ENCODE assay signal across 23 cellular contexts in the genomic region with DNA sequence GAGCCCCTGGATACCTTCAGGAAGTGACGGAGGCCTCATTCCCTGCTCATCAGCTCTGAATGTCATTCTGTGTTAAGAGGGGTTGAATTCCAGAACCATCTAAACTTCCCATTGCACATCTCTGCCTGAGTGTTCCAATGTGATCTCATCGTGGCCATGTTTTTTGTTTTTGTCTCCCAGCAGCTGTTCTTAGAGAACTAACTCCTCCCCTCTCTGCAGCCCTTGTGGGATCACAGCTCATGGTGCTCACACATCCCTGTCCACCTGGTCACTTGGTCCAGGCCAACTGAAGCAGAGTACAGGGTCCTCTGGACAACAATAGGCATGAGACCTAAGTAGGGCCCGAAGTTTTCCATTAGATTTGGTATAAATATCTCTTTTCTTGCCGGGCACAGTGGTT. TPM values are rescaled to one million over a fixed set of nuclear protein-coding genes. Genes with fewer than 3 reads are reported as not detected.
DNase-seq lines count a peak whose midpoint lies in the region; ATAC-seq and TF ChIP-seq lines count a peak whose summit lies in the region.
"Had no signal": no experiment of that assay in that cellular context is flagged by ENCODE, and none has a peak within 500 bp of the region (broad histone marks: within the 10 kb centered on the region; RNA-seq: fewer than 3 reads in every experiment).

No MANE protein-coding gene starts in this region.

- CTCF ChIA-PET in HEK293 (lab: Yijun Ruan, JAX), result interaction anchor here (1.1 kb wide), 1 partner anchor 75 kb away, joined by 4 read pairs; no protein-coding TSS in a partner anchor

- H3K18ac ChIP-seq in mesenchymal stem cell (ENCODE audit: low read depth in 1 of 2, low read length in 2 of 2), result no peak overlapping the region

- no peak overlapping the region for H2BK5ac ChIP-seq in mesenchymal stem cell (ENCODE audit: low read depth, low read length, poor library complexity, severe bottlenecking)

- no peaks in the 10 kb centered on the region for H3K79me1 ChIP-seq in mesenchymal stem cell (replicated peaks; ENCODE audit: low read length, poor library complexity, severe bottlenecking)

- H2BK120ac ChIP-seq in mesenchymal stem cell (ENCODE audit: low read depth, low read length), result no peak overlapping the region

- peak; percentile 10 for DNase-seq in ELF-1 (ENCODE audit: low read depth, low spot score)
- peak; percentile 24 for DNase-seq in amniotic epithelial cell (ENCODE audit: low read depth)
- DNase-seq in mesenchymal stem cell, result peak; percentile 38
- no peak for DNase-seq in testis
- DNase-seq in GM19238 (ENCODE audit: insufficient read length, low spot score), result no peak
- DNase-seq: CD4-positive, CD25-positive, alpha-beta regulatory T cell; GDM1; NCI-H1048; NCI-H1694 treated with DMSO at 0.1 percent for 48 hours; NCI-H2081; NCI-H2171; NCI-H226; NCI-H510A; PC-3 had no signal

- H3K9ac ChIP-seq in mesenchymal stem cell (ENCODE audit: low read length), result no peak overlapping the region
- H3K9ac ChIP-seq: BLaER1, KMS-11 had no signal

- H3K36me3 ChIP-seq in HEK293 (ENCODE audit: control insufficient read depth in 2 of 2, insufficient read depth in 1 of 2, low read length in 2 of 2) (no peaks in the 10 kb centered on the region), mesenchymal stem cell (ENCODE audit: control insufficient read depth in 1 of 2, insufficient read depth in 2 of 2, low read depth in 1 of 2, low read length in 2 of 2) (no peaks in the 10 kb centered on the region), testis (ENCODE audit: low read depth, missing control alignments) (no peaks in the 10 kb centered on the region)
- H3K36me3 ChIP-seq: BLaER1, SJCRH30 had no signal

- H2AK5ac ChIP-seq in mesenchymal stem cell (ENCODE audit: low read length, severe bottlenecking), result no peak overlapping the region

- no peak overlapping the region for H4K91ac ChIP-seq in mesenchymal stem cell (ENCODE audit: low read length)

- TF ChIP-seq POLR2A in testis (IDR thresholded peaks at IDR 0.05), result no peak

- H2AFZ ChIP-seq in mesenchymal stem cell (ENCODE audit: low read depth, low read length), result no peak overlapping the region

- intact Hi-C loops in testis (cut with DNase I; ENCODE audit: low total_unique reads), result loop anchor here (10.0 kb wide), 1 partner anchor 77 kb away; no protein-coding TSS in a partner anchor

- no peaks in the 10 kb centered on the region for H3K4me1 ChIP-seq in HEK293 (ENCODE audit: control insufficient read depth, insufficient read depth, low read length)
- no peaks in the 10 kb centered on the region for H3K4me1 ChIP-seq in mesenchymal stem cell (ENCODE audit: control insufficient read depth, insufficient read depth, low read depth, low read length)
- no peaks in the 10 kb centered on the region for H3K4me1 ChIP-seq in testis
- H3K4me1 ChIP-seq: BLaER1, SJCRH30 had no signal

- H3K27me3 ChIP-seq in mesenchymal stem cell (ENCODE audit: control insufficient read depth in 1 of 2, insufficient read depth in 1 of 2, low read length in 2 of 2), result peaks cover 0 to 10% of the 10 kb centered on the region in 2 experiments
- no peaks in the 10 kb centered on the region for H3K27me3 ChIP-seq in testis
- H3K27me3 ChIP-seq: BLaER1, SJCRH30 had no signal

- no peaks in the 10 kb centered on the region for H3K9me3 ChIP-seq in HEK293 (ENCODE audit: control insufficient read depth, insufficient read depth, low read depth, low read length)
- no peaks in the 10 kb centered on the region for H3K9me3 ChIP-seq in mesenchymal stem cell (ENCODE audit: control insufficient read depth, low read length)
- H3K9me3 ChIP-seq in testis, result no peaks in the 10 kb centered on the region
- H3K9me3 ChIP-seq: BLaER1, SJCRH30 had no signal

- H2BK12ac ChIP-seq in mesenchymal stem cell (ENCODE audit: low read length in 2 of 2), result no peak overlapping the region

- TF ChIP-seq CTCF in HEK293 (tag by site-specific recombination; IDR thresholded peaks at IDR 0.05), result no peak
- TF ChIP-seq CTCF in testis (IDR thresholded peaks at IDR 0.05), result no peak

- no peak overlapping the region for H3K14ac ChIP-seq in mesenchymal stem cell (ENCODE audit: low read length in 2 of 2)

- WGBS in mesenchymal stem cell, result 73% methylated on average over 4 of the region's 4 CpGs
- 86 to 90% methylated on average over 4 of the region's 4 CpGs for WGBS in testis, 2 donors

- no peak for ATAC-seq in HG02610 (IDR thresholded peaks at IDR 0.05; ENCODE audit: unreplicated experiment)
- no peak for ATAC-seq in HG03159 (IDR thresholded peaks at IDR 0.05; ENCODE audit: unreplicated experiment)
- ATAC-seq: GM12878, PC-3, Right ventricle myocardium inferior, SK-N-SH treated with all-trans-retinoic acid at 6 μM for 48 hours had no signal

- H3K23ac ChIP-seq in mesenchymal stem cell (ENCODE audit: low read length in 2 of 2), result no peak overlapping the region

- no peak overlapping the region for H3K4ac ChIP-seq in mesenchymal stem cell (ENCODE audit: low read depth in 1 of 2, low read length in 2 of 2)

- no peak overlapping the region for H3K4me2 ChIP-seq in mesenchymal stem cell (ENCODE audit: low read length, poor library complexity, severe bottlenecking)
- H3K4me2 ChIP-seq: BLaER1, KMS-11 had no signal

- no peak overlapping the region for H2BK15ac ChIP-seq in mesenchymal stem cell (ENCODE audit: low read depth, poor library complexity, severe bottlenecking)

- POLR2A ChIA-PET in HEK293 (lab: Yijun Ruan, JAX), result no interaction called here

- H3K27ac ChIP-seq in HEK293 (ENCODE audit: extremely low read depth, low read depth, low read length) (no peak overlapping the region), mesenchymal stem cell (ENCODE audit: low read length, poor library complexity, severe bottlenecking) (no peak overlapping the region), testis (no peak overlapping the region)
- H3K27ac ChIP-seq: BLaER1, KMS-11, SJCRH30 had no signal

- H4K8ac ChIP-seq in mesenchymal stem cell (ENCODE audit: low read length), result no peak overlapping the region

- no peak overlapping the region for H3K4me3 ChIP-seq in HEK293 (ENCODE audit: low read depth, low read length)
- no peak overlapping the region for H3K4me3 ChIP-seq in mesenchymal stem cell (ENCODE audit: insufficient read depth in 1 of 2, low read depth in 1 of 2, low read length in 2 of 2)
- no peak overlapping the region for H3K4me3 ChIP-seq in testis
- H3K4me3 ChIP-seq: BLaER1, GM12878, SJCRH30 had no signal

TF ChIP-seq in HEK293, 187 proteins besides CTCF, POLR2A, EP300 and RAD21:
- peak; percentile 50; the same call in 1 of the 2 replicates for TF ChIP-seq ZNF341 (tag by site-specific recombination; IDR thresholded peaks at IDR 0.05; ENCODE audit: low read depth)
- no peak for TF ChIP-seq ZBTB17 (tag by site-specific recombination; IDR thresholded peaks at IDR 0.05)
- TF ChIP-seq, protein P1, sequence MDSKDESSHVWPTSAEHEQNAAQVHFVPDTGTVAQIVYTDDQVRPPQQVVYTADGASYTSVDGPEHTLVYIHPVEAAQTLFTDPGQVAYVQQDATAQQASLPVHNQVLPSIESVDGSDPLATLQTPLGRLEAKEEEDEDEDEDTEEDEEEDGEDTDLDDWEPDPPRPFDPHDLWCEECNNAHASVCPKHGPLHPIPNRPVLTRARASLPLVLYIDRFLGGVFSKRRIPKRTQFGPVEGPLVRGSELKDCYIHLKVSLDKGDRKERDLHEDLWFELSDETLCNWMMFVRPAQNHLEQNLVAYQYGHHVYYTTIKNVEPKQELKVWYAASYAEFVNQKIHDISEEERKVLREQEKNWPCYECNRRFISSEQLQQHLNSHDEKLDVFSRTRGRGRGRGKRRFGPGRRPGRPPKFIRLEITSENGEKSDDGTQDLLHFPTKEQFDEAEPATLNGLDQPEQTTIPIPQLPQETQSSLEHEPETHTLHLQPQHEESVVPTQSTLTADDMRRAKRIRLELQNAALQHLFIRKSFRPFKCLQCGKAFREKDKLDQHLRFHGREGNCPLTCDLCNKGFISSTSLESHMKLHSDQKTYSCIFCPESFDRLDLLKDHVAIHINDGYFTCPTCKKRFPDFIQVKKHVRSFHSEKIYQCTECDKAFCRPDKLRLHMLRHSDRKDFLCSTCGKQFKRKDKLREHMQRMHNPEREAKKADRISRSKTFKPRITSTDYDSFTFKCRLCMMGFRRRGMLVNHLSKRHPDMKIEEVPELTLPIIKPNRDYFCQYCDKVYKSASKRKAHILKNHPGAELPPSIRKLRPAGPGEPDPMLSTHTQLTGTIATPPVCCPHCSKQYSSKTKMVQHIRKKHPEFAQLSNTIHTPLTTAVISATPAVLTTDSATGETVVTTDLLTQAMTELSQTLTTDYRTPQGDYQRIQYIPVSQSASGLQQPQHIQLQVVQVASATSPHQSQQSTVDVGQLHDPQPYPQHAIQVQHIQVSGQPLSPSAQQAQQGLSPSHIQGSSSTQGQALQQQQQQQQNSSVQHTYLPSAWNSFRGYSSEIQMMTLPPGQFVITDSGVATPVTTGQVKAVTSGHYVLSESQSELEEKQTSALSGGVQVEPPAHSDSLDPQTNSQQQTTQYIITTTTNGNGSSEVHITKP (tag by site-specific recombination; IDR thresholded peaks at IDR 0.05), result peak; percentile 76; the same call in 1 of the 2 replicates

RNA-seq across cellular contexts. Expression of a gene that starts 6.0 kb away (rescaled TPM):
- polyA plus RNA-seq in mesenchymal stem cell (2013, experiment 1 of 2), result 5.4 TPM
- polyA plus RNA-seq in mesenchymal stem cell (2013, experiment 2 of 2), result 5.0 TPM
- 1 to 10 TPM; 3.1 to 3.7 TPM for total RNA-seq in testis
- 0.75 TPM for polyA plus RNA-seq in testis (ENCODE audit: insufficient read depth, low read depth, low replicate concordance)
- total RNA-seq: CD4-positive, CD25-positive, alpha-beta regulatory T cell had no signal

RNA-seq across cellular contexts. Expression of a gene that starts 48.3 kb away (rescaled TPM):
- polyA plus RNA-seq in mesenchymal stem cell (2013, experiment 1 of 2), result 33.8 TPM
- polyA plus RNA-seq in mesenchymal stem cell (2013, experiment 2 of 2), result 33.2 TPM
- 10 to 100 TPM; 15.7 to 24.6 TPM for total RNA-seq in testis
- polyA plus RNA-seq in testis (ENCODE audit: insufficient read depth, low read depth, low replicate concordance), result 8.5 TPM

Comparison
In these comparisons a context has a peak if more than half of its experiments do, and no peak if none do; other contexts are left out.
1. DNase-seq: peak in ELF-1 (single experiment), amniotic epithelial cell (single experiment) and mesenchymal stem cell (single experiment); none in testis (single experiment) and GM19238 (single experiment).